In genomic region chr10:87019504-87019903, GRCh38 we compare ENCODE assay signal across 16 cellular contexts. TPM values are rescaled to one million over a fixed set of nuclear protein-coding genes. Genes with fewer than 3 reads are reported as not detected.
A peak's percentile ranks its signal among the peaks of the same experiment; 100 is the strongest.
DNase-seq lines count a peak whose midpoint lies in the region; ATAC-seq, FAIRE-seq and TF ChIP-seq lines count a peak whose summit lies in the region.
"Not testable (repeated sequence)": the region's sequence is repeated elsewhere in the genome, so short reads cannot be mapped to it uniquely, and the experiment has no call there.
"Had no signal": no experiment of that assay in that cellular context is flagged by ENCODE, and none has a peak within 500 bp of the region (broad histone marks: within the 10 kb centered on the region; RNA-seq: fewer than 3 reads in every experiment).

No MANE protein-coding gene starts in this region.

- H3K27ac ChIP-seq in PC-3 (ENCODE audit: low read length) (peak overlapping the region; percentile 78), esophagus (ENCODE audit: low read depth in 2 of 2, low read length in 1 of 2) (peak overlapping the region; percentile 76 to 87), foreskin keratinocyte (peak overlapping the region; percentile 64), suprapubic skin (peak overlapping the region; percentile 56)

- H3K36me3 ChIP-seq in PC-3 (ENCODE audit: low read depth, low read length); bronchial epithelial cell (ENCODE audit: control insufficient read depth, insufficient read depth, low read length); esophagus (ENCODE audit: control insufficient read depth in 2 of 2, insufficient read depth in 2 of 2, low read length in 1 of 2); suprapubic skin: not testable (repeated sequence)

- not testable (repeated sequence) for H3K4me2 ChIP-seq in PC-3 (ENCODE audit: low read length)

- TF ChIP-seq EP300 in suprapubic skin (IDR thresholded peaks at IDR 0.05) = not testable (repeated sequence)

- not testable (repeated sequence) for H3K9me3 ChIP-seq in PC-3 (ENCODE audit: low read length); esophagus (ENCODE audit: control insufficient read depth in 2 of 2, insufficient read depth in 1 of 2, low read depth in 1 of 2, low read length in 1 of 2); suprapubic skin

- H3F3A ChIP-seq in PC-3 (ENCODE audit: low read length, unreplicated experiment) = not testable (repeated sequence)

- peak; percentile 26 for DNase-seq in A172 (ENCODE audit: low spot score)
- peak; percentile 31 for DNase-seq in HT-29 (ENCODE audit: low spot score)
- peak; percentile 46 for DNase-seq in PC-3
- peak; percentile 20 for DNase-seq in bronchial epithelial cell (ENCODE audit: low read depth)
- peak in 1 of 2 donors; percentile 11 for DNase-seq in foreskin keratinocyte
- not testable (repeated sequence) for DNase-seq in suprapubic skin (ENCODE audit: low spot score in 2 of 2)

- BruUV-seq in PC-3 (replicated peaks; lab: Mats Ljungman, UMichigan) = not testable (repeated sequence)

- 90 to 97% methylated on average over 1 of the region's 1 CpG for WGBS in esophagus, 2 donors
- WGBS in suprapubic skin = 80% methylated on average over 1 of the region's 1 CpG

- not testable (repeated sequence) for TF ChIP-seq POLR2A in suprapubic skin (IDR thresholded peaks at IDR 0.05)

- ATAC-seq in PC-3 = not testable (repeated sequence)
- peak; percentile 63 for ATAC-seq in foreskin keratinocyte

- not testable (repeated sequence) for H4K20me1 ChIP-seq in PC-3 (ENCODE audit: low read length)

- POLR2A ChIA-PET in PC-3 (lab: Charles Lee; ENCODE audit: unreplicated experiment) = not testable (repeated sequence)

- FAIRE-seq in bronchial epithelial cell (lab: Jason Lieb, UNC) = not testable (repeated sequence)

- not testable (repeated sequence) for H3K4me3 ChIP-seq in PC-3 (ENCODE audit: low read length); bronchial epithelial cell (ENCODE audit: low read depth, low read length); esophagus (ENCODE audit: low read depth in 1 of 2, low read length in 2 of 2); suprapubic skin

- peaks cover 11% of the 10 kb centered on the region; the same call in 1 of the 2 replicates for H3K4me1 ChIP-seq in PC-3 (ENCODE audit: insufficient read depth, low read length)
- H3K4me1 ChIP-seq in esophagus (ENCODE audit: control insufficient read depth in 2 of 2, insufficient read depth in 2 of 2, low read length in 1 of 2); foreskin keratinocyte; suprapubic skin: not testable (repeated sequence)

- intact Hi-C loops in PC-3 (cut with micrococcal nuclease) = not testable (repeated sequence)

- H3K27me3 ChIP-seq in PC-3 (ENCODE audit: low read length); bronchial epithelial cell (ENCODE audit: control insufficient read depth, insufficient read depth, low read length); esophagus (ENCODE audit: control insufficient read depth in 1 of 2, insufficient read depth in 2 of 2, low read length in 2 of 2); foreskin keratinocyte; suprapubic skin: not testable (repeated sequence)

- not testable (repeated sequence) for H2AFZ ChIP-seq in PC-3 (ENCODE audit: low read length)

- H3K9me2 ChIP-seq in PC-3 (replicated peaks; ENCODE audit: low read length) = not testable (repeated sequence)

- not testable (repeated sequence) for TF ChIP-seq CTCF in PC-3 (conservative IDR thresholded peaks at IDR 0.05; ENCODE audit: low read depth, low read length); bronchial epithelial cell (IDR thresholded peaks at IDR 0.05; ENCODE audit: insufficient read depth, low read length, severe bottlenecking); foreskin keratinocyte (conservative IDR thresholded peaks at IDR 0.05); suprapubic skin (IDR thresholded peaks at IDR 0.05)

- not testable (repeated sequence) for H3K9ac ChIP-seq in PC-3 (ENCODE audit: low read length)

- H3K79me2 ChIP-seq in PC-3 (ENCODE audit: low read length) = not testable (repeated sequence)

- CTCF ChIA-PET in PC-3 (lab: Charles Lee) = not testable (repeated sequence)

RNA-seq across cellular contexts. Expression of gene FAM25A, which starts 0.6 kb away (rescaled TPM):
- total RNA-seq in A172 (2014; rRNA removed; shearing (Covaris generic)) = not detected in 2 replicates
- 0.76 TPM in 1 of 2 replicates, not detected in the other for total RNA-seq in HT-29 (2014; rRNA removed; shearing (Covaris generic))
- total RNA-seq in PC-3 (2014; rRNA removed) (6.6 and 11.4 TPM in 2 replicates), bronchial epithelial cell (4.7 and 30.6 TPM in 2 replicates), foreskin keratinocyte (0.56 TPM in 1 of 2 replicates, not detected in the other), suprapubic skin (100 to 1,000 TPM; 178 to 699 (median 512) TPM)
- polyA plus RNA-seq in esophagus (1,000 to 10,000 TPM in 1 of 2 donors, 100 to 1,000 TPM in 1; 503 to 2,365 TPM), foreskin keratinocyte (1.00 and 1.4 TPM in 2 replicates)
- total RNA-seq: CD4-positive, alpha-beta T cell; CD8-positive, alpha-beta memory T cell; GM12878; GM23338; H4; H9; HFFc6 had no signal
- polyA plus RNA-seq: A549; CD14-positive monocyte; CD8-positive, alpha-beta memory T cell; GM12878; GM23338 had no signal

RNA-seq across cellular contexts. Expression of gene ADIRF, which starts 51.2 kb away (rescaled TPM):
- not detected in 2 replicates for total RNA-seq in A172 (2014; rRNA removed; shearing (Covaris generic))
- 1.6 and 3.1 TPM in 2 replicates for total RNA-seq in HT-29 (2014; rRNA removed; shearing (Covaris generic))
- total RNA-seq in PC-3 (2014; rRNA removed) (252 and 259 TPM in 2 replicates), bronchial epithelial cell (25.3 and 53.6 TPM in 2 replicates), foreskin keratinocyte (84.3 and 107 TPM in 2 replicates), suprapubic skin (100 to 1,000 TPM in 2 of 4 donors, 10 to 100 TPM in 2; 79.1 to 131 (median 104) TPM)
- polyA plus RNA-seq in esophagus (100 to 1,000 TPM; 104 to 437 TPM), foreskin keratinocyte (96.5 and 140 TPM in 2 replicates)
- total RNA-seq: CD4-positive, alpha-beta T cell; CD8-positive, alpha-beta memory T cell; GM23338; H4; H9 had no signal
- polyA plus RNA-seq: A549; CD14-positive monocyte; CD8-positive, alpha-beta memory T cell had no signal
